ENCODE assay signal across 12 cellular contexts in the genomic region with DNA sequence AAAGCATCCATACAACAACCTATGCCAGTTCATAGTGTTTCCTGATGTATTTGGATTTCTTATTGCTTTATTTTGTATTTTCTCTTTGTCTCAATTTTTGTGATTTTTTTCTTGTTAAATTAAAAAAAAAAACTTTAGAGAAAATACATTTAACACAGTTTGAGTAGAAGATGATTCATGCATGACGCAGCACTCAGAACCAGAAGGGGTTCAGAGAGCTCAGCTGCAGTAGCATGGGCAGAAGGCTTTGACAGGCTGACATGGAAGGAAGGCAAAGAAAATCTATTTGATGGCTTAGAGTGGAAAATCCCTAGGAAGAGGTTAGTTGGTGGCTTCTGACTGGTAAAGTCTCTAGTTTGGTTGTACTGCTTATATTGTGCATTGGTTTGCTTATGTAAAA.
DNase-seq lines count a peak whose midpoint lies in the region; ATAC-seq and TF ChIP-seq lines count a peak whose summit lies in the region.
"Had no signal": no experiment of that assay in that cellular context is flagged by ENCODE, and none has a peak within 500 bp of the region (broad histone marks: within the 10 kb centered on the region; RNA-seq: fewer than 3 reads in every experiment).

No MANE protein-coding gene starts in this region.

- H3K27ac Mint-ChIP-seq in activated T-cell treated with anti-CD3 and anti-CD28 coated beads, Interleukin-2, amount 50 U/mL, for 24 hours: no peak overlapping the region
- H3K27ac Mint-ChIP-seq in natural killer cell: no peak overlapping the region
- H3K27ac Mint-ChIP-seq: activated naive CD4-positive, alpha-beta T cell treated with anti-CD3 and anti-CD28 coated beads, Interleukin-2, amount 50 U/mL, for 72 hours; B cell had no signal

- intact Hi-C loops in natural killer cell (cut with micrococcal nuclease): no loop called here

- H3K27me3 Mint-ChIP-seq in activated T-cell treated with anti-CD3 and anti-CD28 coated beads, Interleukin-2, amount 50 U/mL, for 24 hours: no peaks in the 10 kb centered on the region
- no peaks in the 10 kb centered on the region for H3K27me3 Mint-ChIP-seq in natural killer cell (ENCODE audit: low read depth in 2 of 2)
- H3K27me3 Mint-ChIP-seq: B cell had no signal

- H3K27ac ChIP-seq in brain microvascular endothelial cell: no peak overlapping the region
- H3K27ac ChIP-seq: esophagus muscularis mucosa had no signal

- no peaks in the 10 kb centered on the region for H3K9me3 Mint-ChIP-seq in activated T-cell treated with anti-CD3 and anti-CD28 coated beads, Interleukin-2, amount 50 U/mL, for 24 hours
- H3K9me3 Mint-ChIP-seq in natural killer cell: peaks cover under 1 to 3% of the 10 kb centered on the region in 2 donors
- H3K9me3 Mint-ChIP-seq: activated naive CD4-positive, alpha-beta T cell treated with anti-CD3 and anti-CD28 coated beads, Interleukin-2, amount 50 U/mL, for 72 hours had no signal

- DNase-seq in AG09309 (ENCODE audit: low read depth) (peak; percentile 18), M059J (ENCODE audit: low read depth) (peak; percentile 87), brain microvascular endothelial cell (peak; percentile 83), iris pigment epithelial cell (ENCODE audit: low read depth) (peak; percentile 91), DMS53 (lab: John Stamatoyannopoulos, UW) (no peak), natural killer cell (no peak)
- DNase-seq in activated CD4-positive, alpha-beta T cell treated with anti-CD3 and anti-CD28 coated beads, Interleukin-2, amount 50 U/mL, for 48 hours: no peak
- no peak for DNase-seq in activated T-cell treated with anti-CD3 and anti-CD28 coated beads, Interleukin-2, amount 50 U/mL, for 24 hours
- DNase-seq: cortex of kidney had no signal

- TF ChIP-seq CTCF in AG09309 (IDR thresholded peaks at IDR 0.05; ENCODE audit: control insufficient read depth, insufficient read depth, low read depth, low read length, missing control alignments) (no peak), brain microvascular endothelial cell (IDR thresholded peaks at IDR 0.05; ENCODE audit: low read depth, low read length, missing control alignments) (no peak), natural killer cell (IDR thresholded peaks at IDR 0.05) (no peak)

- H3K36me3 Mint-ChIP-seq in activated T-cell treated with anti-CD3 and anti-CD28 coated beads, Interleukin-2, amount 50 U/mL, for 24 hours (ENCODE audit: low read depth): no peaks in the 10 kb centered on the region
- H3K36me3 Mint-ChIP-seq in natural killer cell: no peaks in the 10 kb centered on the region
- H3K36me3 Mint-ChIP-seq: activated naive CD4-positive, alpha-beta T cell treated with anti-CD3 and anti-CD28 coated beads, Interleukin-2, amount 50 U/mL, for 72 hours had no signal

- no peaks in the 10 kb centered on the region for H3K27me3 ChIP-seq in brain microvascular endothelial cell (replicated peaks)
- H3K27me3 ChIP-seq: esophagus muscularis mucosa had no signal

- H3K4me3 ChIP-seq in AG09309 (ENCODE audit: control insufficient read depth, low read depth, low read length) (no peak overlapping the region), brain microvascular endothelial cell (ENCODE audit: low read depth, low read length) (no peak overlapping the region)
- H3K4me3 ChIP-seq: esophagus muscularis mucosa had no signal

- no peak for ATAC-seq in natural killer cell
- ATAC-seq: activated naive CD4-positive, alpha-beta T cell treated with anti-CD3 and anti-CD28 coated beads, Interleukin-2, amount 50 U/mL, for 72 hours had no signal

- no peaks in the 10 kb centered on the region for H3K36me3 ChIP-seq in brain microvascular endothelial cell (replicated peaks)
- H3K36me3 ChIP-seq: esophagus muscularis mucosa had no signal

- in situ Hi-C loops in brain microvascular endothelial cell (cut with HindIII; ENCODE audit: low pct_ligation_motif_present, low sequenced_read_pairs): no loop called here

- no peaks in the 10 kb centered on the region for H3K4me1 Mint-ChIP-seq in activated T-cell treated with anti-CD3 and anti-CD28 coated beads, Interleukin-2, amount 50 U/mL, for 24 hours (ENCODE audit: low read depth)
- no peaks in the 10 kb centered on the region for H3K4me1 Mint-ChIP-seq in natural killer cell
- H3K4me1 Mint-ChIP-seq: B cell had no signal

- no peak overlapping the region for H3K4me3 Mint-ChIP-seq in activated T-cell treated with anti-CD3 and anti-CD28 coated beads, Interleukin-2, amount 50 U/mL, for 24 hours
- H3K4me3 Mint-ChIP-seq in natural killer cell: no peak overlapping the region
- H3K4me3 Mint-ChIP-seq: B cell had no signal

Comparison
In these comparisons a context has a peak if more than half of its experiments do, and no peak if none do; other contexts are left out.
1. DNase-seq: peak in AG09309 (single experiment), M059J (single experiment), brain microvascular endothelial cell (single experiment) and iris pigment epithelial cell (single experiment); none in activated CD4-positive, alpha-beta T cell treated with anti-CD3 and anti-CD28 coated beads, Interleukin-2, amount 50 U/mL, for 48 hours (0 of 2), activated T-cell treated with anti-CD3 and anti-CD28 coated beads, Interleukin-2, amount 50 U/mL, for 24 hours (single experiment), DMS53 (single experiment) and natural killer cell (single experiment).